In genomic region chr16:31404353-31405064, GRCh38 we compare ENCODE assay signal across 11 cellular contexts. TPM values are rescaled to one million over a fixed set of nuclear protein-coding genes. Genes with fewer than 3 reads are reported as not detected.
A peak's percentile ranks its signal among the peaks of the same experiment; 100 is the strongest.
DNase-seq lines count a peak whose midpoint lies in the region; ATAC-seq, FAIRE-seq and TF ChIP-seq lines count a peak whose summit lies in the region.
"Had no signal": no experiment of that assay in that cellular context is flagged by ENCODE, and none has a peak within 500 bp of the region (broad histone marks: within the 10 kb centered on the region; RNA-seq: fewer than 3 reads in every experiment).

No MANE protein-coding gene starts in this region.

- intact Hi-C loops in left ventricle myocardium inferior (cut with micrococcal nuclease): no loop called here

- H3K36me3 Mint-ChIP-seq in activated T-cell treated with anti-CD3 and anti-CD28 coated beads, Interleukin-2, amount 50 U/mL, for 72 hours (ENCODE audit: insufficient read depth in 2 of 2): peaks cover 0 to 3% of the 10 kb centered on the region in 2 donors

- no peak overlapping the region for H3K27ac Mint-ChIP-seq in activated T-cell treated with anti-CD3 and anti-CD28 coated beads, Interleukin-2, amount 50 U/mL, for 72 hours

- DNase-seq in EH (ENCODE audit: low read depth) (peak; percentile 30), NCI-H446 (lab: John Stamatoyannopoulos, UW) (peak; percentile 45 to 79), left ventricle myocardium inferior (no peak), small intestine (no peak), foreskin keratinocyte (no peak)
- no peak for DNase-seq in activated T-cell treated with anti-CD3 and anti-CD28 coated beads, Interleukin-2, amount 50 U/mL, for 72 hours
- DNase-seq: dermis blood vessel endothelial cell; islet precursor cell; MV-4-11; stimulated activated naive CD8-positive, alpha-beta T cell treated with anti-CD3 and anti-CD28 coated beads, Interleukin-15, Interleukin-2, amounts not matched to agents 100 U/mL and 50 U/mL, for 24 hours had no signal

- H3K36me3 ChIP-seq in left ventricle myocardium inferior (no peaks in the 10 kb centered on the region), small intestine (ENCODE audit: control insufficient read depth in 2 of 2, insufficient read depth in 2 of 2, low read length in 2 of 2) (no peaks in the 10 kb centered on the region)

- H3K9me3 ChIP-seq in left ventricle myocardium inferior (replicated peaks): peaks cover 5% of the 10 kb centered on the region
- H3K9me3 ChIP-seq in small intestine (ENCODE audit: control insufficient read depth, low read depth): no peaks in the 10 kb centered on the region

- peaks cover 22% of the 10 kb centered on the region for H3K27me3 ChIP-seq in left ventricle myocardium inferior (ENCODE audit: low read depth)
- no peaks in the 10 kb centered on the region for H3K27me3 ChIP-seq in small intestine (ENCODE audit: control insufficient read depth in 2 of 2, insufficient read depth in 2 of 2, low read length in 2 of 2)
- no peaks in the 10 kb centered on the region for H3K27me3 ChIP-seq in foreskin keratinocyte

- no peak overlapping the region for H3K4me3 Mint-ChIP-seq in activated T-cell treated with anti-CD3 and anti-CD28 coated beads, Interleukin-2, amount 50 U/mL, for 72 hours

- H3K27ac ChIP-seq in left ventricle myocardium inferior (replicated peaks) (no peak overlapping the region), small intestine (ENCODE audit: low read depth in 1 of 2, low read length in 1 of 2) (no peak overlapping the region), foreskin keratinocyte (no peak overlapping the region)

- H3K4me1 ChIP-seq in left ventricle myocardium inferior: no peaks in the 10 kb centered on the region
- no peaks in the 10 kb centered on the region for H3K4me1 ChIP-seq in small intestine (ENCODE audit: control insufficient read depth in 2 of 2, insufficient read depth in 1 of 2, low read depth in 1 of 2, low read length in 1 of 2)
- no peaks in the 10 kb centered on the region for H3K4me1 ChIP-seq in foreskin keratinocyte

- peak overlapping the region; percentile 45 for H3K4me3 ChIP-seq in left ventricle myocardium inferior
- no peak overlapping the region for H3K4me3 ChIP-seq in small intestine (ENCODE audit: low read depth in 1 of 2, low read length in 2 of 2)

- 62 to 69% (median 66%) methylated on average over 9 of the region's 9 CpGs for WGBS in small intestine, 3 donors

- no peak for ATAC-seq in activated T-cell treated with anti-CD3 and anti-CD28 coated beads, Interleukin-2, amount 50 U/mL, for 72 hours (replicated peaks in 1 of 2)
- no peak for ATAC-seq in foreskin keratinocyte
- ATAC-seq: stimulated activated naive CD8-positive, alpha-beta T cell treated with anti-CD3 and anti-CD28 coated beads, Interleukin-15, Interleukin-2, amounts not matched to agents 100 U/mL and 50 U/mL, for 24 hours had no signal

- FAIRE-seq in small intestine (lab: Jason Lieb, UNC): no peak

- H3K27me3 Mint-ChIP-seq in activated T-cell treated with anti-CD3 and anti-CD28 coated beads, Interleukin-2, amount 50 U/mL, for 72 hours (ENCODE audit: low read depth): no peaks in the 10 kb centered on the region

- peaks cover 13% of the 10 kb centered on the region for H3K4me1 Mint-ChIP-seq in activated T-cell treated with anti-CD3 and anti-CD28 coated beads, Interleukin-2, amount 50 U/mL, for 72 hours (ENCODE audit: low read depth)

- TF ChIP-seq CTCF in left ventricle myocardium inferior (IDR thresholded peaks at IDR 0.05; ENCODE audit: borderline replicate concordance): no peak
- TF ChIP-seq CTCF in foreskin keratinocyte (conservative IDR thresholded peaks at IDR 0.05): no peak

- peaks cover 0 to 4% of the 10 kb centered on the region in 2 donors for H3K9me3 Mint-ChIP-seq in activated T-cell treated with anti-CD3 and anti-CD28 coated beads, Interleukin-2, amount 50 U/mL, for 72 hours

RNA-seq across cellular contexts. Expression of gene ITGAD, which starts 11.4 kb away (rescaled TPM):
- not detected for total RNA-seq in left ventricle myocardium inferior
- under 1 TPM; 0.05 to 0.14 TPM for total RNA-seq in activated T-cell treated with anti-CD3 and anti-CD28 coated beads, Interleukin-2, amount 50 U/mL, for 72 hours
- under 1 TPM in 1 of 3 donors, not detected in 2; 0.06 TPM for polyA plus RNA-seq in small intestine
- total RNA-seq in foreskin keratinocyte: not detected in 2 replicates
- polyA plus RNA-seq in foreskin keratinocyte: not detected in 2 replicates
- total RNA-seq: dermis blood vessel endothelial cell, pulmonary artery endothelial cell had no signal

RNA-seq across cellular contexts. Expression of gene COX6A2, which starts 23.7 kb away (rescaled TPM):
- total RNA-seq in left ventricle myocardium inferior (1,568 TPM), foreskin keratinocyte (not detected in 2 replicates)
- total RNA-seq in activated T-cell treated with anti-CD3 and anti-CD28 coated beads, Interleukin-2, amount 50 U/mL, for 72 hours: not detected
- polyA plus RNA-seq in small intestine (10 to 100 TPM in 2 of 3 donors, under 1 TPM in 1; 0.60 to 24.3 (median 15.0) TPM), foreskin keratinocyte (not detected in 2 replicates)
- total RNA-seq: dermis blood vessel endothelial cell, pulmonary artery endothelial cell had no signal

RNA-seq across cellular contexts. Expression of gene ZNF843, which starts 38.1 kb away (rescaled TPM):
- total RNA-seq in left ventricle myocardium inferior: 3.2 TPM
- total RNA-seq in activated T-cell treated with anti-CD3 and anti-CD28 coated beads, Interleukin-2, amount 50 U/mL, for 72 hours: under 1 TPM; 0.38 to 0.53 TPM
- under 1 TPM; 0.30 to 0.54 (median 0.45) TPM for polyA plus RNA-seq in small intestine
- total RNA-seq in foreskin keratinocyte: 0.03 and 0.04 TPM in 2 replicates
- 0.02 and 0.03 TPM in 2 replicates for polyA plus RNA-seq in foreskin keratinocyte

RNA-seq across cellular contexts. Expression of gene ITGAX, which starts 49.5 kb away (rescaled TPM):
- 1.4 TPM for total RNA-seq in left ventricle myocardium inferior
- 100 to 1,000 TPM in 1 of 2 donors, 10 to 100 TPM in 1; 79.3 to 146 TPM for total RNA-seq in activated T-cell treated with anti-CD3 and anti-CD28 coated beads, Interleukin-2, amount 50 U/mL, for 72 hours
- polyA plus RNA-seq in small intestine: 1 to 10 TPM in 1 of 3 donors, under 1 TPM in 2; 0.22 to 2.0 (median 0.27) TPM
- not detected in 2 replicates for total RNA-seq in foreskin keratinocyte
- polyA plus RNA-seq in foreskin keratinocyte: not detected in 2 replicates

RNA-seq across cellular contexts. Expression of gene ARMC5, which starts 54.8 kb away (rescaled TPM):
- total RNA-seq in left ventricle myocardium inferior (5.8 TPM), foreskin keratinocyte (6.1 TPM in 2 replicates)
- 10 to 100 TPM; 11.2 to 12.2 TPM for total RNA-seq in activated T-cell treated with anti-CD3 and anti-CD28 coated beads, Interleukin-2, amount 50 U/mL, for 72 hours
- polyA plus RNA-seq in small intestine (10 to 100 TPM; 12.3 to 20.5 (median 15.0) TPM), foreskin keratinocyte (6.4 and 6.9 TPM in 2 replicates)

Comparison
In these comparisons a context has a peak if more than half of its experiments do, and no peak if none do; other contexts are left out.
1. DNase-seq: peak in EH (single experiment) and NCI-H446 (2 of 2); none in left ventricle myocardium inferior (single experiment), activated T-cell treated with anti-CD3 and anti-CD28 coated beads, Interleukin-2, amount 50 U/mL, for 72 hours (0 of 2), small intestine (single experiment) and foreskin keratinocyte (0 of 2).
2. RNA of gene COX6A2, which starts 23.7 kb away (total RNA-seq): 1,568 TPM in left ventricle myocardium inferior (single experiment); not detected in activated T-cell treated with anti-CD3 and anti-CD28 coated beads, Interleukin-2, amount 50 U/mL, for 72 hours and not detected in foreskin keratinocyte; every median in the first group is over 1,000 times any median in the second.